Comparison of ENCODE assay signal across 8 cellular contexts in the genomic region with DNA sequence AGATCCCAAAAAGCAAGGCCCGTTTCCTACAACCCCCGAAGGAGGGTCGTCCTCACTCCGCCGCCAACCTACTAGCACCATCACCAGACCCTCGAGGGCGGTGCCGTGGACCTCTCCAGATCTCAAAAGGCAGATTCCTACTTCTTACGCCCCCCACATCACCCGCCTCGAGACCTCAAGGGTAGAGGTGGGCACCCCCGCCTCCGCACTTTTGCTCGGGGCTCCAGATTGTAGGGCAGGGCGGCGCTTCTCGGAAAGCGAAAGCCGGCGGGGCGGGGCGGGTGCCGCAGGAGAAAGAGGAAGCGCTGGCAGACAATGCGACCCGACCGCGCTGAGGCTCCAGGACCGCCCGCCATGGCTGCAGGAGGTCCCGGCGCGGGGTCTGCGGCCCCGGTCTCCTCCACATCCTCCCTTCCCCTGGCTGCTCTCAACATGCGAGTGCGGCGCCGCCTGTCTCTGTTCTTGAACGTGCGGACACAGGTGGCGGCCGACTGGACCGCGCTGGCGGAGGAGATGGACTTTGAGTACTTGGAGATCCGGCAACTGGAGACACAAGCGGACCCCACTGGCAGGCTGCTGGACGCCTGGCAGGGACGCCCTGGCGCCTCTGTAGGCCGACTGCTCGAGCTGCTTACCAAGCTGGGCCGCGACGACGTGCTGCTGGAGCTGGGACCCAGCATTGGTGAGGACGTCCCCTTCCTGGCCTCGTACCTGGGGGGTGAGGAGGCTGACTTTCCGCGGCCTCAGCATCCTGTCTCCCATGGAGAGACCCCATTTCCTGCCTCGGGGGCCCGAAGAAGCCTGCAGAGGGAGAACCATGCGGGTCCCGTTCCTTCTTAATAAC. TPM values are rescaled to one million over a fixed set of nuclear protein-coding genes. Genes with fewer than 3 reads are reported as not detected.
DNase-seq lines count a peak whose midpoint lies in the region; ATAC-seq and TF ChIP-seq lines count a peak whose summit lies in the region.

A gene (plus strand): TSS at position 315 of the 844 bp plus-strand sequence. CDS start 40 bp downstream, at position 355.

- H3K4me1 Mint-ChIP-seq in CD4-positive, CD25-positive, alpha-beta regulatory T cell: peaks cover 9 to 71% (median 35%) of the 10 kb centered on the region in 4 donors
- H3K4me1 Mint-ChIP-seq in activated naive CD8-positive, alpha-beta T cell treated with anti-CD3 and anti-CD28 coated beads, Interleukin-2, amount 10 ng/mL, durations not matched to agents 7 days and 5 days: peaks cover 43% of the 10 kb centered on the region

- peak within 1 kb of the TSS; percentile 97 for H4K12ac ChIP-seq in trophoblast cell (ENCODE audit: low read depth, low read length)

- peak within 1 kb of the TSS; percentile 97 for H4K91ac ChIP-seq in trophoblast cell (ENCODE audit: low read depth, low read length)

- H3K9me3 ChIP-seq in CD4-positive, CD25-positive, alpha-beta regulatory T cell (ENCODE audit: control insufficient read depth in 2 of 2, low read length in 2 of 2): no peaks in the 10 kb centered on the region
- H3K9me3 ChIP-seq in trophoblast cell (ENCODE audit: insufficient read depth, low read depth, low read length) (no peaks in the 10 kb centered on the region), tibial nerve (no peaks in the 10 kb centered on the region)

- H3K27me3 Mint-ChIP-seq in CD4-positive, CD25-positive, alpha-beta regulatory T cell: no peaks in the 10 kb centered on the region
- H3K27me3 Mint-ChIP-seq in activated naive CD8-positive, alpha-beta T cell treated with anti-CD3 and anti-CD28 coated beads, Interleukin-2, amount 10 ng/mL, durations not matched to agents 7 days and 5 days: no peaks in the 10 kb centered on the region

- TF ChIP-seq CTCF in tibial nerve (IDR thresholded peaks at IDR 0.05): no peak

- peak within 1 kb of the TSS; percentile 94 for H2BK120ac ChIP-seq in trophoblast cell (ENCODE audit: insufficient read depth, low read length, poor library complexity)

- H3K36me3 Mint-ChIP-seq in CD4-positive, CD25-positive, alpha-beta regulatory T cell: peaks cover 25% of the 10 kb centered on the region
- H3K36me3 Mint-ChIP-seq in activated naive CD8-positive, alpha-beta T cell treated with anti-CD3 and anti-CD28 coated beads, Interleukin-2, amount 10 ng/mL, durations not matched to agents 7 days and 5 days: peaks cover 30% of the 10 kb centered on the region

- peak; percentile 76 to 88 (median 82) for DNase-seq in CD4-positive, CD25-positive, alpha-beta regulatory T cell
- DNase-seq in HuH-7 (ENCODE audit: low spot score) (peak; percentile 56), T follicular helper cell (ENCODE audit: low read depth) (peak; percentile 74), Right ventricle myocardium superior (peak; percentile 94), trophoblast cell (peak; percentile 46 to 71), tibial nerve (ENCODE audit: low spot score in 2 of 2) (peak; percentile 74 to 75)
- peak; percentile 89 for DNase-seq in activated naive CD8-positive, alpha-beta T cell treated with anti-CD3 and anti-CD28 coated beads, Interleukin-2, amount 10 ng/mL, durations not matched to agents 7 days and 5 days

- peak within 1 kb of the TSS; percentile 95 to 100 (median 98) for H3K4me3 Mint-ChIP-seq in CD4-positive, CD25-positive, alpha-beta regulatory T cell
- peak within 1 kb of the TSS; percentile 86 for H3K4me3 Mint-ChIP-seq in activated naive CD8-positive, alpha-beta T cell treated with anti-CD3 and anti-CD28 coated beads, Interleukin-2, amount 10 ng/mL, durations not matched to agents 7 days and 5 days

- no peaks in the 10 kb centered on the region for H3K9me3 Mint-ChIP-seq in CD4-positive, CD25-positive, alpha-beta regulatory T cell
- no peaks in the 10 kb centered on the region for H3K9me3 Mint-ChIP-seq in activated naive CD8-positive, alpha-beta T cell treated with anti-CD3 and anti-CD28 coated beads, Interleukin-2, amount 10 ng/mL, durations not matched to agents 7 days and 5 days

- POLR2A ChIA-PET in activated naive CD8-positive, alpha-beta T cell treated with anti-CD3 and anti-CD28 coated beads, Interleukin-2, amount 10 ng/mL, durations not matched to agents 7 days and 5 days (lab: Charles Lee): interaction anchor here (0.8 to 5.0 kb wide), 8 partner anchors 10 to 317 kb away, joined by 3 to 171 read pairs (median 4); a partner anchor contains a TSS

- peak within 1 kb of the TSS; percentile 85 for H3K27ac ChIP-seq in CD4-positive, CD25-positive, alpha-beta regulatory T cell (ENCODE audit: insufficient read depth, low read length, poor library complexity, severe bottlenecking)
- H3K27ac ChIP-seq in trophoblast cell (ENCODE audit: low read depth, low read length) (peak within 1 kb of the TSS; percentile 86), tibial nerve (peak within 1 kb of the TSS; percentile 72 to 96 (median 92))

- peak within 1 kb of the TSS; percentile 96 for H3K14ac ChIP-seq in trophoblast cell (ENCODE audit: low read length)

- peak in 1 of 2 donors; percentile 47 for TF ChIP-seq POLR2A in tibial nerve (IDR thresholded peaks at IDR 0.05)

- TF ChIP-seq EP300 in tibial nerve (IDR thresholded peaks at IDR 0.05): peak in 1 of 2 donors; percentile 58

- peak within 1 kb of the TSS; percentile 58 for H3K4me2 ChIP-seq in trophoblast cell (ENCODE audit: low read length)

- peaks cover 25% of the 10 kb centered on the region for H3K79me1 ChIP-seq in trophoblast cell (ENCODE audit: low read length)

- peak within 1 kb of the TSS; percentile 98 for H2AFZ ChIP-seq in trophoblast cell (ENCODE audit: insufficient read depth, low read length, poor library complexity)

- H3K79me2 ChIP-seq in trophoblast cell (ENCODE audit: control insufficient read depth, insufficient read depth, low read length, poor library complexity): peaks cover 17% of the 10 kb centered on the region

- WGBS in trophoblast cell (ENCODE audit: extremely low coverage, insufficient coverage, insufficient read length): no CpG with 5 or more reads among the region's 65 CpGs
- 0 to 3% methylated on average over 34 to 62 of the region's 65 CpGs for WGBS in tibial nerve, 2 donors

- H3K4ac ChIP-seq in trophoblast cell (ENCODE audit: low read depth, low read length): peak within 1 kb of the TSS; percentile 57

- peaks cover 26% of the 10 kb centered on the region for H3K36me3 ChIP-seq in CD4-positive, CD25-positive, alpha-beta regulatory T cell (ENCODE audit: control insufficient read depth, insufficient read depth, low read length)
- H3K36me3 ChIP-seq in trophoblast cell (ENCODE audit: control insufficient read depth in 1 of 2, insufficient read depth in 2 of 2, low read length in 2 of 2) (peaks cover 17 to 22% of the 10 kb centered on the region in 2 experiments), tibial nerve (peaks cover 0 to 43% (median 4%) of the 10 kb centered on the region in 3 donors)

- peak; percentile 49 to 52 for ATAC-seq in CD4-positive, CD25-positive, alpha-beta regulatory T cell (ENCODE audit: low read depth in 2 of 2)
- peak; percentile 46 for ATAC-seq in GM19455 (IDR thresholded peaks at IDR 0.05; ENCODE audit: unreplicated experiment)
- peak; percentile 64 for ATAC-seq in activated naive CD8-positive, alpha-beta T cell treated with anti-CD3 and anti-CD28 coated beads, Interleukin-2, amount 10 ng/mL, durations not matched to agents 7 days and 5 days (ENCODE audit: low read depth)
- ATAC-seq in Right ventricle myocardium superior (ENCODE audit: poor library complexity): peak; percentile 68

- intact Hi-C loops in Right ventricle myocardium superior (cut with DNase I): no loop called here

- H3K9ac ChIP-seq in trophoblast cell (ENCODE audit: low read length): peak within 1 kb of the TSS; percentile 4

- H2BK5ac ChIP-seq in trophoblast cell (ENCODE audit: low read depth, low read length, poor library complexity): peak within 1 kb of the TSS; percentile 77

- H3K4me1 ChIP-seq in CD4-positive, CD25-positive, alpha-beta regulatory T cell (ENCODE audit: control insufficient read depth, insufficient read depth, low read length, poor library complexity, severe bottlenecking): peaks cover 51% of the 10 kb centered on the region
- H3K4me1 ChIP-seq in trophoblast cell (ENCODE audit: control insufficient read depth in 1 of 2, insufficient read depth in 2 of 2, low read length in 2 of 2) (peaks cover 28 to 39% of the 10 kb centered on the region in 2 experiments), tibial nerve (peaks cover 0 to 55% (median 23%) of the 10 kb centered on the region in 4 donors)

- peak within 1 kb of the TSS; percentile 98 for H4K8ac ChIP-seq in trophoblast cell (ENCODE audit: low read depth, low read length)

- H2BK12ac ChIP-seq in trophoblast cell (ENCODE audit: low read length): peak within 1 kb of the TSS; percentile 10

- H3K27me3 ChIP-seq in CD4-positive, CD25-positive, alpha-beta regulatory T cell (ENCODE audit: control insufficient read depth, insufficient read depth, low read length): no peaks in the 10 kb centered on the region
- H3K27me3 ChIP-seq in trophoblast cell (ENCODE audit: insufficient read depth, low read length) (no peaks in the 10 kb centered on the region), tibial nerve (no peaks in the 10 kb centered on the region)

- peak within 1 kb of the TSS; percentile 92 for H3K18ac ChIP-seq in trophoblast cell (ENCODE audit: low read length)

- peak within 1 kb of the TSS; percentile 96 to 98 (median 97) for H3K27ac Mint-ChIP-seq in CD4-positive, CD25-positive, alpha-beta regulatory T cell
- peak within 1 kb of the TSS; percentile 100 for H3K27ac Mint-ChIP-seq in activated naive CD8-positive, alpha-beta T cell treated with anti-CD3 and anti-CD28 coated beads, Interleukin-2, amount 10 ng/mL, durations not matched to agents 7 days and 5 days

- peak within 1 kb of the TSS; percentile 7 for H2AK5ac ChIP-seq in trophoblast cell (ENCODE audit: low read length)

- peak within 1 kb of the TSS; percentile 83 for H3K4me3 ChIP-seq in CD4-positive, CD25-positive, alpha-beta regulatory T cell (ENCODE audit: low read depth, low read length)
- H3K4me3 ChIP-seq in trophoblast cell (ENCODE audit: low read depth, low read length) (peak within 1 kb of the TSS; percentile 71), tibial nerve (peak within 1 kb of the TSS; percentile 70 to 98 (median 88))

- H3K23ac ChIP-seq in trophoblast cell (ENCODE audit: low read length): no peak within 1 kb of the TSS

RNA-seq across cellular contexts. Expression of the gene that starts here (rescaled TPM):
- total RNA-seq in CD4-positive, CD25-positive, alpha-beta regulatory T cell: 49.9 TPM
- polyA plus RNA-seq in CD4-positive, CD25-positive, alpha-beta regulatory T cell: 100 to 1,000 TPM; 114 to 184 (median 139) TPM
- 10 to 100 TPM; 68.5 to 70.6 TPM for total RNA-seq in activated naive CD8-positive, alpha-beta T cell treated with anti-CD3 and anti-CD28 coated beads, Interleukin-2, amount 10 ng/mL, durations not matched to agents 7 days and 5 days
- total RNA-seq in Right ventricle myocardium superior (7.3 TPM), tibial nerve (10 to 100 TPM; 29.9 to 36.3 (median 34.3) TPM)
- 25.1 TPM in 2 replicates for polyA plus RNA-seq in trophoblast cell (2013)

Comparison
In these comparisons a context has a peak if more than half of its experiments do, and no peak if none do; other contexts are left out.
1. Peak in every context shown above with its lines: DNase-seq, ATAC-seq, H3K4me3 ChIP-seq and H3K27ac ChIP-seq.